In the genomic region with DNA sequence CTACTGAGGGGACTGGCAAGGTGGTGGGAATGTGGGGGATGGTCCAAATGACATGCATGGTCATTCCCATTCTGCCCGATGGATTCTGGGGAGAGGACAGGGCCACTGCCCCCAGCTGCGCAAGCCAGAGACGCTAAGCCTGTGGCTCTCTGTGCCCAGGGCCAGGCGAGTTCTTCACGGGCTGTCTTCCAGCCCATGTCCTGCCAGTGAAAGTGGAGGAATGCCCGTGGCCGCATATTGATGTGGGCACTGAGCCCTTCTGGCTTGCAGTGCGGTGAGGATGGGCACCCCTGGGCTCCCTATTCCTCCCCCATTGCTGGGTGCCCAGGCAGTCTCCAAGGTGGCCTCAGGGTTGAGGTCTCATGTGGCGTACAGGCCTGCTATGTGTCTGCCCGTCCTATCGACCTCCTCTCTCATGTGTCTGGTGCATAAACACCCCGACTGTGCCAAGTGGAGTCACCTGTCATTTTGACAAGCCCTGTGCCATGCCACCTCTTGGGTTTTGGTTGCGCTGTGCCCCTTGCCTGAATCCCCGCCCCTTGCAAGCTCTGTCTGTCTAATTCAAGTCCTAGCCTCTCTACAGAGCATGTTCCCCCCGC, we compare ENCODE assay signal across 20 cellular contexts.
"Had no signal": no experiment of that assay in that cellular context is flagged by ENCODE, and none has a peak within 500 bp of the region (broad histone marks: within the 10 kb centered on the region; RNA-seq: fewer than 3 reads in every experiment).

No MANE protein-coding gene starts in this region.

- H3K4me3 ChIP-seq: adrenal gland, K562 had no signal

- H3K9me3 ChIP-seq: adrenal gland had no signal

- DNase-seq: activated CD4-positive, alpha-beta T cell treated with anti-CD3 and anti-CD28 coated beads for 48 hours; activated CD4-positive, alpha-beta T cell treated with anti-CD3 and anti-CD28 coated beads, Interleukin-2, amount 50 U/mL, for 4 hours; activated CD4-positive, CD25-positive, alpha-beta regulatory T cell treated with anti-CD3 and anti-CD28 coated beads, Interleukin-2, amount 50 U/mL, for 72 hours; activated CD8-positive, alpha-beta memory T cell treated with anti-CD3 and anti-CD28 coated beads, Interleukin-2, amount 50 U/mL, for 48 hours; activated CD8-positive, alpha-beta T cell treated with anti-CD3 and anti-CD28 coated beads, Interleukin-2, amount 10 ng/mL, durations not matched to agents 7 days and 5 days; activated naive CD4-positive, alpha-beta T cell treated with anti-CD3 and anti-CD28 coated beads, Interleukin-2, amount 50 U/mL, for 16 hours; activated naive CD8-positive, alpha-beta T cell treated with anti-CD3 and anti-CD28 coated beads, Interleukin-2, amount 10 ng/mL, durations not matched to agents 7 days and 5 days; activated T-cell treated with anti-CD3 and anti-CD28 coated beads, Interleukin-2, amount 50 U/mL, for 1 hour; adrenal gland; anterior cingulate cortex; Karpas-422; NCI-H1105 treated with DMSO at 0.1 percent for 48 hours; NCI-H1436 treated with DMSO at 0.1 percent for 48 hours; NCI-H187; NCI-H2081; NCI-H510A treated with DMSO at 0.1 percent for 48 hours; NCI-H69; SHP77 treated with DMSO at 0.1 percent for 48 hours had no signal

- H3K27me3 ChIP-seq: adrenal gland had no signal

- ATAC-seq: activated CD8-positive, alpha-beta T cell treated with anti-CD3 and anti-CD28 coated beads, Interleukin-2, amount 10 ng/mL, durations not matched to agents 7 days and 5 days; K562; WTC11 had no signal

- H3K36me3 ChIP-seq: adrenal gland had no signal
